ENCODE assay signal across 1 cellular context in the genomic region with DNA sequence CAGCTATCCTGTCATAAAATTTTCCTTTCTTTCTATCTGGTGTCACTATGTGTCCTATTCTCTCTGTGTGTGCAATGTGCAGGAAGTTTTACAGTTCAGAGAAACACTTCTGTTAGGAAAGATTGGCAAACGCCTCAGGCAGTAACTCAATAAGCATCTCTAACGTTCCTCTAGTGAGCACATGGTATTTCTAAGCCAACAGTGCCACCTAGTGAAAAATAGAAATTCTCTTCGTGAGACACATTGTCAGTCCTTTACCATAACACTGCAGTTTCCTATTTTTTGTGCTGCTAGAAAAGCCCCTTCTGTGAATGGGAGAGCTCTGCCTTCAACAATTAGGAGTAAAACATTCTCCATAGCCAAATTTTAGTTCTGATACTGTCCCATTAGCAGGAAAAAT.
TF ChIP-seq lines count a peak whose summit lies in the region.

No MANE protein-coding gene starts in this region.

TF ChIP-seq in SK-N-SH treated with all-trans-retinoic acid at 6 μM for 48 hours, 23 proteins besides CTCF, POLR2A, EP300 and RAD21 (continued from another document):
- TF ChIP-seq, protein P1, sequence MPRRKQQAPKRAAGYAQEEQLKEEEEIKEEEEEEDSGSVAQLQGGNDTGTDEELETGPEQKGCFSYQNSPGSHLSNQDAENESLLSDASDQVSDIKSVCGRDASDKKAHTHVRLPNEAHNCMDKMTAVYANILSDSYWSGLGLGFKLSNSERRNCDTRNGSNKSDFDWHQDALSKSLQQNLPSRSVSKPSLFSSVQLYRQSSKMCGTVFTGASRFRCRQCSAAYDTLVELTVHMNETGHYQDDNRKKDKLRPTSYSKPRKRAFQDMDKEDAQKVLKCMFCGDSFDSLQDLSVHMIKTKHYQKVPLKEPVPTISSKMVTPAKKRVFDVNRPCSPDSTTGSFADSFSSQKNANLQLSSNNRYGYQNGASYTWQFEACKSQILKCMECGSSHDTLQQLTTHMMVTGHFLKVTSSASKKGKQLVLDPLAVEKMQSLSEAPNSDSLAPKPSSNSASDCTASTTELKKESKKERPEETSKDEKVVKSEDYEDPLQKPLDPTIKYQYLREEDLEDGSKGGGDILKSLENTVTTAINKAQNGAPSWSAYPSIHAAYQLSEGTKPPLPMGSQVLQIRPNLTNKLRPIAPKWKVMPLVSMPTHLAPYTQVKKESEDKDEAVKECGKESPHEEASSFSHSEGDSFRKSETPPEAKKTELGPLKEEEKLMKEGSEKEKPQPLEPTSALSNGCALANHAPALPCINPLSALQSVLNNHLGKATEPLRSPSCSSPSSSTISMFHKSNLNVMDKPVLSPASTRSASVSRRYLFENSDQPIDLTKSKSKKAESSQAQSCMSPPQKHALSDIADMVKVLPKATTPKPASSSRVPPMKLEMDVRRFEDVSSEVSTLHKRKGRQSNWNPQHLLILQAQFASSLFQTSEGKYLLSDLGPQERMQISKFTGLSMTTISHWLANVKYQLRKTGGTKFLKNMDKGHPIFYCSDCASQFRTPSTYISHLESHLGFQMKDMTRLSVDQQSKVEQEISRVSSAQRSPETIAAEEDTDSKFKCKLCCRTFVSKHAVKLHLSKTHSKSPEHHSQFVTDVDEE (CRISPR knock-in tag; IDR thresholded peaks at IDR 0.05): no peak
- TF ChIP-seq, protein P2, sequence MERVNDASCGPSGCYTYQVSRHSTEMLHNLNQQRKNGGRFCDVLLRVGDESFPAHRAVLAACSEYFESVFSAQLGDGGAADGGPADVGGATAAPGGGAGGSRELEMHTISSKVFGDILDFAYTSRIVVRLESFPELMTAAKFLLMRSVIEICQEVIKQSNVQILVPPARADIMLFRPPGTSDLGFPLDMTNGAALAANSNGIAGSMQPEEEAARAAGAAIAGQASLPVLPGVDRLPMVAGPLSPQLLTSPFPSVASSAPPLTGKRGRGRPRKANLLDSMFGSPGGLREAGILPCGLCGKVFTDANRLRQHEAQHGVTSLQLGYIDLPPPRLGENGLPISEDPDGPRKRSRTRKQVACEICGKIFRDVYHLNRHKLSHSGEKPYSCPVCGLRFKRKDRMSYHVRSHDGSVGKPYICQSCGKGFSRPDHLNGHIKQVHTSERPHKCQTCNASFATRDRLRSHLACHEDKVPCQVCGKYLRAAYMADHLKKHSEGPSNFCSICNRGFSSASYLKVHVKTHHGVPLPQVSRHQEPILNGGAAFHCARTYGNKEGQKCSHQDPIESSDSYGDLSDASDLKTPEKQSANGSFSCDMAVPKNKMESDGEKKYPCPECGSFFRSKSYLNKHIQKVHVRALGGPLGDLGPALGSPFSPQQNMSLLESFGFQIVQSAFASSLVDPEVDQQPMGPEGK (CRISPR knock-in tag; IDR thresholded peaks at IDR 0.05; ENCODE audit: borderline replicate concordance): no peak
- TF ChIP-seq ISL1 (CRISPR knock-in tag; IDR thresholded peaks at IDR 0.05): no peak
- TF ChIP-seq ZFP3 (CRISPR knock-in tag; IDR thresholded peaks at IDR 0.05): no peak
- TF ChIP-seq OSR1 (CRISPR knock-in tag; IDR thresholded peaks at IDR 0.05): no peak
- TF ChIP-seq CSDC2 (CRISPR knock-in tag; IDR thresholded peaks at IDR 0.05): no peak
- no peak for TF ChIP-seq ARNTL (CRISPR knock-in tag; IDR thresholded peaks at IDR 0.05; ENCODE audit: borderline replicate concordance, low read depth)
- no peak for TF ChIP-seq ZNF565 (CRISPR knock-in tag; conservative IDR thresholded peaks at IDR 0.05; ENCODE audit: low read depth)
- TF ChIP-seq, protein P3, sequence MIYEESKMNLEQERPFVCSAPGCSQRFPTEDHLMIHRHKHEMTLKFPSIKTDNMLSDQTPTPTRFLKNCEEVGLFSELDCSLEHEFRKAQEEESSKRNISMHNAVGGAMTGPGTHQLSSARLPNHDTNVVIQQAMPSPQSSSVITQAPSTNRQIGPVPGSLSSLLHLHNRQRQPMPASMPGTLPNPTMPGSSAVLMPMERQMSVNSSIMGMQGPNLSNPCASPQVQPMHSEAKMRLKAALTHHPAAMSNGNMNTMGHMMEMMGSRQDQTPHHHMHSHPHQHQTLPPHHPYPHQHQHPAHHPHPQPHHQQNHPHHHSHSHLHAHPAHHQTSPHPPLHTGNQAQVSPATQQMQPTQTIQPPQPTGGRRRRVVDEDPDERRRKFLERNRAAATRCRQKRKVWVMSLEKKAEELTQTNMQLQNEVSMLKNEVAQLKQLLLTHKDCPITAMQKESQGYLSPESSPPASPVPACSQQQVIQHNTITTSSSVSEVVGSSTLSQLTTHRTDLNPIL (CRISPR knock-in tag; IDR thresholded peaks at IDR 0.05; ENCODE audit: low read depth): no peak
- TF ChIP-seq BACH2 (CRISPR knock-in tag; IDR thresholded peaks at IDR 0.05; ENCODE audit: borderline replicate concordance): no peak
- no peak for TF ChIP-seq RARB (CRISPR knock-in tag; IDR thresholded peaks at IDR 0.05)
TF ChIP-seq in SK-N-SH treated with all-trans-retinoic acid at 6 μM for 48 hours: peak in this region for 0.
